Comparison of ENCODE assay signal across 15 cellular contexts in genomic region chr10:102423372-102423968, GRCh38. TPM values are rescaled to one million over a fixed set of nuclear protein-coding genes. Genes with fewer than 3 reads are reported as not detected.
DNase-seq lines count a peak whose midpoint lies in the region; ATAC-seq, FAIRE-seq and TF ChIP-seq lines count a peak whose summit lies in the region.
"Had no signal": no experiment of that assay in that cellular context is flagged by ENCODE, and none has a peak within 500 bp of the region (broad histone marks: within the 10 kb centered on the region; RNA-seq: fewer than 3 reads in every experiment).

No MANE protein-coding gene starts in this region.

- H3K4me1 ChIP-seq in HepG2 (ENCODE audit: insufficient read depth, low read length) (peaks cover 25% of the 10 kb centered on the region), right lobe of liver (peaks cover 0 to 25% (median 11%) of the 10 kb centered on the region in 4 donors), mesenchymal stem cell (ENCODE audit: control insufficient read depth, insufficient read depth, low read depth, low read length) (peaks cover 32% of the 10 kb centered on the region), upper lobe of left lung (peaks cover 26 to 46% (median 33%) of the 10 kb centered on the region in 4 donors)
- H3K4me1 ChIP-seq: SJCRH30 had no signal

- no peak overlapping the region for H3K27ac ChIP-seq in HepG2 (ENCODE audit: extremely low read length, insufficient read depth, low read length)
- H3K27ac ChIP-seq in right lobe of liver = no peak overlapping the region
- no peak overlapping the region for H3K27ac ChIP-seq in mesenchymal stem cell (ENCODE audit: low read length, poor library complexity, severe bottlenecking)
- H3K27ac ChIP-seq in upper lobe of left lung = peak overlapping the region in 3 of 4 donors; percentile 91 to 95 (median 94)
- H3K27ac ChIP-seq: SJCRH30 had no signal

- peak overlapping the region; percentile 47 for H3K4me3 Mint-ChIP-seq in activated naive CD8-positive, alpha-beta T cell

- H3K4me3 ChIP-seq in HepG2 (replicated peaks in 1 of 3; ENCODE audit: insufficient read depth in 1 of 3, low read depth in 2 of 3, low read length in 3 of 3) (peak overlapping the region in 1 of 3 experiments; percentile 97; a peak in 1 of 6 replicates), right lobe of liver (no peak overlapping the region), mesenchymal stem cell (ENCODE audit: insufficient read depth in 1 of 2, low read depth in 1 of 2, low read length in 2 of 2) (no peak overlapping the region), upper lobe of left lung (peak overlapping the region in 1 of 4 donors; percentile 94), lower leg skin (ENCODE audit: low read depth, poor library complexity, severe bottlenecking) (no peak overlapping the region)
- H3K4me3 ChIP-seq: SJCRH30 had no signal

- H2BK12ac ChIP-seq in mesenchymal stem cell (ENCODE audit: low read length in 2 of 2) = no peak overlapping the region

- peaks cover 0 to under 1% of the 10 kb centered on the region in 2 experiments; a peak in 1 of 5 replicates for H3K27me3 ChIP-seq in HepG2 (ENCODE audit: control insufficient read depth in 1 of 2, insufficient read depth in 2 of 2, low read length in 2 of 2)
- H3K27me3 ChIP-seq in right lobe of liver = no peaks in the 10 kb centered on the region
- H3K27me3 ChIP-seq in mesenchymal stem cell (ENCODE audit: control insufficient read depth in 1 of 2, insufficient read depth in 1 of 2, low read length in 2 of 2) = peaks cover 8 to 9% of the 10 kb centered on the region in 2 experiments
- peaks cover 0 to 11% (median 0%) of the 10 kb centered on the region in 4 donors for H3K27me3 ChIP-seq in upper lobe of left lung
- H3K27me3 ChIP-seq: body of pancreas, SJCRH30 had no signal

- TF ChIP-seq POLR2A in HepG2 (IDR thresholded peaks at IDR 0.05; ENCODE audit: insufficient read depth in 1 of 2, low read depth in 2 of 2, low read length in 2 of 2) = no peak
- TF ChIP-seq POLR2A in right lobe of liver (IDR thresholded peaks at IDR 0.05) = no peak
- TF ChIP-seq POLR2A in upper lobe of left lung (IDR thresholded peaks at IDR 0.05) = no peak
- no peak for TF ChIP-seq POLR2A in lower leg skin (IDR thresholded peaks at IDR 0.05)

- H2AK5ac ChIP-seq in mesenchymal stem cell (ENCODE audit: low read length, severe bottlenecking) = no peak overlapping the region

- BruUV-seq in HepG2 (replicated peaks; lab: Mats Ljungman, UMichigan) = no TSS peak

- peak overlapping the region; percentile 18 for H4K91ac ChIP-seq in mesenchymal stem cell (ENCODE audit: low read length)

- H2AFZ ChIP-seq in HepG2 (ENCODE audit: low read length) = no peak overlapping the region
- H2AFZ ChIP-seq in mesenchymal stem cell (ENCODE audit: low read depth, low read length) = no peak overlapping the region

- no peak for DNase-seq in HepG2 (ENCODE audit: low spot score)
- no peak for DNase-seq in right lobe of liver
- DNase-seq in mesenchymal stem cell = no peak
- DNase-seq in upper lobe of left lung = no peak
- DNase-seq in lower leg skin (ENCODE audit: low spot score in 2 of 2) = no peak
- no peak for DNase-seq in superior temporal gyrus (ENCODE audit: extremely low spot score)
- DNase-seq: NCI-H69, SJCRH30 had no signal

- H3K36me3 ChIP-seq in HepG2 (replicated peaks in 1 of 2; ENCODE audit: control insufficient read depth in 1 of 2, insufficient read depth in 2 of 2, low read length in 2 of 2) (peaks cover 1 to 14% of the 10 kb centered on the region in 2 experiments; a peak in 3 of 5 replicates), right lobe of liver (peaks cover 0 to 5% (median 2%) of the 10 kb centered on the region in 4 donors), mesenchymal stem cell (ENCODE audit: control insufficient read depth in 1 of 2, insufficient read depth in 2 of 2, low read depth in 1 of 2, low read length in 2 of 2) (peaks cover 22 to 30% of the 10 kb centered on the region in 2 experiments), upper lobe of left lung (peaks cover 0 to 22% (median 20%) of the 10 kb centered on the region in 4 donors)
- H3K36me3 ChIP-seq: SJCRH30 had no signal

- intact Hi-C loops in HepG2 (cut with micrococcal nuclease; ENCODE audit: unreplicated experiment) (loop anchor here (5.0 kb wide), 1 partner anchor 54 kb away; no protein-coding TSS in a partner anchor), right lobe of liver (cut with DNase I) (no loop called here), lower leg skin (cut with DNase I; ENCODE audit: low total_unique reads) (loop anchor here (10.0 kb wide), 1 partner anchor 51 kb away; no protein-coding TSS in a partner anchor)

- H3K14ac ChIP-seq in mesenchymal stem cell (ENCODE audit: low read length in 2 of 2) = no peak overlapping the region

- H3K18ac ChIP-seq in mesenchymal stem cell (ENCODE audit: low read depth in 1 of 2, low read length in 2 of 2) = no peak overlapping the region

- no peak overlapping the region for H2BK120ac ChIP-seq in mesenchymal stem cell (ENCODE audit: low read depth, low read length)

- H3K9me3 ChIP-seq in HepG2 (ENCODE audit: low read length) = no peaks in the 10 kb centered on the region
- no peaks in the 10 kb centered on the region for H3K9me3 ChIP-seq in right lobe of liver
- H3K9me3 ChIP-seq in mesenchymal stem cell (ENCODE audit: control insufficient read depth, low read length) = no peaks in the 10 kb centered on the region
- peaks cover 0 to 3% (median 0%) of the 10 kb centered on the region in 4 donors for H3K9me3 ChIP-seq in upper lobe of left lung
- H3K9me3 ChIP-seq: body of pancreas, heart left ventricle, SJCRH30 had no signal

- 97% methylated on average over 13 of the region's 13 CpGs for WGBS in HepG2 (ENCODE audit: low lambda C conversion rate)
- 91% methylated on average over 6 of the region's 13 CpGs for WGBS in right lobe of liver (ENCODE audit: insufficient coverage, low coverage, low lambda C conversion rate, missing lambda C conversion rate)
- 93% methylated on average over 13 of the region's 13 CpGs for WGBS in mesenchymal stem cell
- 96% methylated on average over 10 to 13 of the region's 13 CpGs for WGBS in upper lobe of left lung, 2 donors
- WGBS in lower leg skin, 2 donors = 87 to 88% methylated on average over 13 of the region's 13 CpGs

- TF ChIP-seq CTCF in HepG2 (CRISPR knock-in tag; IDR thresholded peaks at IDR 0.05) = no peak
- no peak for TF ChIP-seq CTCF in right lobe of liver (IDR thresholded peaks at IDR 0.05)
- TF ChIP-seq CTCF in upper lobe of left lung (IDR thresholded peaks at IDR 0.05) = no peak
- TF ChIP-seq CTCF in lower leg skin (IDR thresholded peaks at IDR 0.05) = no peak

- POLR2A ChIA-PET in HepG2 (lab: Yijun Ruan, JAX) = interaction anchor here (1.2 to 5.3 kb wide), 6 partner anchors 11 to 161 kb away, joined by 3 to 135 read pairs (median 16); partner anchors contain the start of genes C10orf95, CUEDC2 and SUFU

- H3K4me2 ChIP-seq in HepG2 (ENCODE audit: low read depth, low read length) = peak overlapping the region; percentile 98
- H3K4me2 ChIP-seq in mesenchymal stem cell (ENCODE audit: low read length, poor library complexity, severe bottlenecking) = no peak overlapping the region

- H3K79me1 ChIP-seq in mesenchymal stem cell (replicated peaks; ENCODE audit: low read length, poor library complexity, severe bottlenecking) = peaks cover 28% of the 10 kb centered on the region

- H3K9me3 Mint-ChIP-seq in activated naive CD8-positive, alpha-beta T cell (ENCODE audit: low read depth) = no peaks in the 10 kb centered on the region
- H3K9me3 Mint-ChIP-seq: stimulated activated memory B cell treated with anti-CD40 and anti-IgM and Interleukin-4, amounts not matched to agents 10 μg/mL and 1 μg/mL and 100 μg/mL, for 72 hours had no signal

- peak overlapping the region; percentile 77 for H3K9ac ChIP-seq in HepG2 (ENCODE audit: insufficient read depth, low read depth, low read length)
- H3K9ac ChIP-seq in mesenchymal stem cell (ENCODE audit: low read length) = peak overlapping the region; percentile 73

- no peak overlapping the region for H3K27ac Mint-ChIP-seq in activated naive CD8-positive, alpha-beta T cell

- ATAC-seq in HepG2 (no peak), right lobe of liver (no peak), upper lobe of left lung (ENCODE audit: low FRiP score in 2 of 2) (no peak), HG03520 (IDR thresholded peaks at IDR 0.05; ENCODE audit: unreplicated experiment) (no peak)

- H3K27me3 Mint-ChIP-seq in activated naive CD8-positive, alpha-beta T cell = no peaks in the 10 kb centered on the region

- H2BK5ac ChIP-seq in mesenchymal stem cell (ENCODE audit: low read depth, low read length, poor library complexity, severe bottlenecking) = no peak overlapping the region

- no peaks in the 10 kb centered on the region for H4K20me1 ChIP-seq in HepG2 (ENCODE audit: insufficient read depth, low read length)

- FAIRE-seq in HepG2 (lab: Jason Lieb, UNC) = no peak

- in situ Hi-C loops in HepG2 (cut with HindIII; ENCODE audit: extremely low pct_ligation_motif_present, low pct_unique_long_range_greater_than_20kb) = loop anchor here (5.0 kb wide), 1 partner anchor 39 kb away; no protein-coding TSS in a partner anchor

- no peaks in the 10 kb centered on the region for H3K79me2 ChIP-seq in HepG2 (ENCODE audit: insufficient read depth, low read length)

- H4K8ac ChIP-seq in mesenchymal stem cell (ENCODE audit: low read length) = peak overlapping the region; percentile 19

- TF ChIP-seq EP300 in HepG2 (IDR thresholded peaks at IDR 0.05; ENCODE audit: low read depth in 2 of 2, low read length in 2 of 2) = no peak
- no peak for TF ChIP-seq EP300 in HepG2 (CRISPR knock-in tag; IDR thresholded peaks at IDR 0.05; ENCODE audit: borderline replicate concordance)
- no peak for TF ChIP-seq EP300 in upper lobe of left lung (IDR thresholded peaks at IDR 0.05)

- no peak overlapping the region for H3K4ac ChIP-seq in mesenchymal stem cell (ENCODE audit: low read depth in 1 of 2, low read length in 2 of 2)

- no peak overlapping the region for H3K23ac ChIP-seq in mesenchymal stem cell (ENCODE audit: low read length in 2 of 2)

- TF ChIP-seq RAD21 in HepG2 (CRISPR knock-in tag; IDR thresholded peaks at IDR 0.05) = no peak

- no peaks in the 10 kb centered on the region for H3K36me3 Mint-ChIP-seq in activated naive CD8-positive, alpha-beta T cell

- peaks cover 45% of the 10 kb centered on the region for H3K4me1 Mint-ChIP-seq in activated naive CD8-positive, alpha-beta T cell (ENCODE audit: low read depth)

- CTCF ChIA-PET in HepG2 (lab: Yijun Ruan, JAX; ENCODE audit: low intra/inter-chr PET ratio, low total read pairs) = interaction anchor here (1.5 to 1.7 kb wide), 2 partner anchors 55 to 194 kb away, joined by 5 to 8 read pairs; no protein-coding TSS in a partner anchor

- H2BK15ac ChIP-seq in mesenchymal stem cell (ENCODE audit: low read depth, poor library complexity, severe bottlenecking) = no peak overlapping the region

RNA-seq across cellular contexts. Expression of gene FBXL15, which starts 2.8 kb away (rescaled TPM):
- total RNA-seq in HepG2 (2016; rRNA removed; fragmentation: Illumina TruSeq; extraction: Trizol) = 8.3 and 8.6 TPM in 2 replicates
- total RNA-seq in HepG2 (2016; cell fraction: cytosol; rRNA removed; fragmentation: Illumina TruSeq; extraction: Trizol; ENCODE audit: low read depth) = 3.2 and 3.3 TPM in 2 replicates
- 7.7 and 8.0 TPM in 2 replicates for total RNA-seq in HepG2 (2016; cell fraction: insoluble cytoplasmic fraction; rRNA removed; fragmentation: Illumina TruSeq; extraction: Trizol)
- total RNA-seq in HepG2 (2016; cell fraction: membrane; rRNA removed; fragmentation: Illumina TruSeq; extraction: Trizol) = 5.6 and 6.1 TPM in 2 replicates
- 3.3 and 3.6 TPM in 2 replicates for total RNA-seq in HepG2 (2016; cell fraction: nucleus; rRNA removed; fragmentation: Illumina TruSeq; extraction: Trizol)
- polyA plus RNA-seq in HepG2 (2011; rRNA removed) = 4.3 and 6.4 TPM in 2 replicates
- polyA plus RNA-seq in HepG2 (2011; cell fraction: cytosol; rRNA removed) = 6.2 and 12.2 TPM in 2 replicates
- polyA plus RNA-seq in HepG2 (2011; cell fraction: nucleus; rRNA removed) = 30.9 and 35.5 TPM in 2 replicates
- polyA plus RNA-seq in HepG2 (2012) = 4.1 and 4.3 TPM in 2 replicates
- polyA plus RNA-seq in HepG2 (2016; cell fraction: cytosol; fragmentation: Illumina TruSeq; extraction: Trizol; ENCODE audit: low read depth) = 2.7 and 3.5 TPM in 2 replicates
- polyA plus RNA-seq in HepG2 (2016; cell fraction: insoluble cytoplasmic fraction; fragmentation: Illumina TruSeq; extraction: Trizol; ENCODE audit: low read depth) = 6.9 and 8.6 TPM in 2 replicates
- 4.3 and 4.4 TPM in 2 replicates for polyA plus RNA-seq in HepG2 (2016; cell fraction: membrane; fragmentation: Illumina TruSeq; extraction: Trizol; ENCODE audit: low read depth)
- polyA plus RNA-seq in HepG2 (2016; cell fraction: nucleus; fragmentation: Illumina TruSeq; extraction: Trizol; ENCODE audit: insufficient read depth, low read depth) = 9.7 TPM in 2 replicates
- 3.8 and 4.9 TPM in 2 replicates for polyA minus RNA-seq in HepG2 (2011; rRNA and poly(A)+ RNA removed; ENCODE audit: low replicate concordance)
- 2.8 and 4.0 TPM in 2 replicates for polyA minus RNA-seq in HepG2 (2011; cell fraction: cytosol; rRNA and poly(A)+ RNA removed)
- polyA minus RNA-seq in HepG2 (2011; cell fraction: nucleus; rRNA and poly(A)+ RNA removed) = 3.0 and 3.4 TPM in 2 replicates
- total RNA-seq in right lobe of liver = 10 to 100 TPM in 2 of 6 experiments, 1 to 10 TPM in 4; 5.6 to 22.9 (median 9.0) TPM
- polyA plus RNA-seq in mesenchymal stem cell (2013, experiment 1 of 2) = 7.3 TPM
- 7.5 TPM for polyA plus RNA-seq in mesenchymal stem cell (2013, experiment 2 of 2)
- 10 to 100 TPM; 18.5 to 70.2 (median 26.8) TPM for total RNA-seq in upper lobe of left lung
- total RNA-seq in lower leg skin = 10 to 100 TPM; 18.2 to 25.3 (median 19.1) TPM

RNA-seq across cellular contexts. Expression of gene PSD, which starts 4.9 kb away (rescaled TPM):
- total RNA-seq in HepG2 (2016; rRNA removed; fragmentation: Illumina TruSeq; extraction: Trizol) (0.11 and 0.35 TPM in 2 replicates), right lobe of liver (1 to 10 TPM in 3 of 6 experiments, under 1 TPM in 3; 0.12 to 4.6 (median 1.3) TPM), upper lobe of left lung (10 to 100 TPM in 2 of 6 donors, 1 to 10 TPM in 4; 1.1 to 28.3 (median 3.5) TPM), lower leg skin (1 to 10 TPM in 3 of 4 donors, under 1 TPM in 1; 0.56 to 4.5 (median 2.1) TPM)
- total RNA-seq in HepG2 (2016; cell fraction: cytosol; rRNA removed; fragmentation: Illumina TruSeq; extraction: Trizol; ENCODE audit: low read depth) = 0.18 TPM in 1 of 2 replicates, not detected in the other
- total RNA-seq in HepG2 (2016; cell fraction: insoluble cytoplasmic fraction; rRNA removed; fragmentation: Illumina TruSeq; extraction: Trizol) = 0.21 and 0.65 TPM in 2 replicates
- 0.34 and 0.62 TPM in 2 replicates for total RNA-seq in HepG2 (2016; cell fraction: membrane; rRNA removed; fragmentation: Illumina TruSeq; extraction: Trizol)
- 0.34 and 0.75 TPM in 2 replicates for total RNA-seq in HepG2 (2016; cell fraction: nucleus; rRNA removed; fragmentation: Illumina TruSeq; extraction: Trizol)
- 0.58 and 0.59 TPM in 2 replicates for polyA plus RNA-seq in HepG2 (2011; rRNA removed)
- polyA plus RNA-seq in HepG2 (2011; cell fraction: cytosol; rRNA removed) = 0.10 and 0.36 TPM in 2 replicates
- 3.4 and 4.7 TPM in 2 replicates for polyA plus RNA-seq in HepG2 (2011; cell fraction: nucleus; rRNA removed)
- polyA plus RNA-seq in HepG2 (2012) = 1.1 and 1.5 TPM in 2 replicates
- 0.15 and 0.31 TPM in 2 replicates for polyA plus RNA-seq in HepG2 (2016; cell fraction: cytosol; fragmentation: Illumina TruSeq; extraction: Trizol; ENCODE audit: low read depth)
- polyA plus RNA-seq in HepG2 (2016; cell fraction: insoluble cytoplasmic fraction; fragmentation: Illumina TruSeq; extraction: Trizol; ENCODE audit: low read depth) = 0.29 and 0.33 TPM in 2 replicates
- polyA plus RNA-seq in HepG2 (2016; cell fraction: membrane; fragmentation: Illumina TruSeq; extraction: Trizol; ENCODE audit: low read depth) = 0.44 and 0.48 TPM in 2 replicates
- 0.94 and 0.97 TPM in 2 replicates for polyA plus RNA-seq in HepG2 (2016; cell fraction: nucleus; fragmentation: Illumina TruSeq; extraction: Trizol; ENCODE audit: insufficient read depth, low read depth)
- polyA minus RNA-seq in HepG2 (2011; rRNA and poly(A)+ RNA removed; ENCODE audit: low replicate concordance) = 0.47 and 0.96 TPM in 2 replicates
- polyA minus RNA-seq in HepG2 (2011; cell fraction: cytosol; rRNA and poly(A)+ RNA removed) = 0.44 TPM in 1 of 2 replicates, not detected in the other
- polyA minus RNA-seq in HepG2 (2011; cell fraction: nucleus; rRNA and poly(A)+ RNA removed) = 0.87 and 1.2 TPM in 2 replicates
- 2.6 TPM for polyA plus RNA-seq in mesenchymal stem cell (2013, experiment 1 of 2)
- 2.2 TPM for polyA plus RNA-seq in mesenchymal stem cell (2013, experiment 2 of 2)
- total RNA-seq: HT1080 had no signal

RNA-seq across cellular contexts. Expression of gene CUEDC2, which starts 8.9 kb away (rescaled TPM):
- total RNA-seq in HepG2 (2016; rRNA removed; fragmentation: Illumina TruSeq; extraction: Trizol) (13.0 and 13.1 TPM in 2 replicates), right lobe of liver (10 to 100 TPM; 23.0 to 32.1 (median 26.8) TPM), upper lobe of left lung (10 to 100 TPM; 33.1 to 67.1 (median 46.5) TPM), lower leg skin (10 to 100 TPM; 30.3 to 51.2 (median 32.7) TPM)
- total RNA-seq in HepG2 (2016; cell fraction: cytosol; rRNA removed; fragmentation: Illumina TruSeq; extraction: Trizol; ENCODE audit: low read depth) = 4.3 and 6.6 TPM in 2 replicates
- total RNA-seq in HepG2 (2016; cell fraction: insoluble cytoplasmic fraction; rRNA removed; fragmentation: Illumina TruSeq; extraction: Trizol) = 11.4 and 14.7 TPM in 2 replicates
- 8.6 and 10.3 TPM in 2 replicates for total RNA-seq in HepG2 (2016; cell fraction: membrane; rRNA removed; fragmentation: Illumina TruSeq; extraction: Trizol)
- total RNA-seq in HepG2 (2016; cell fraction: nucleus; rRNA removed; fragmentation: Illumina TruSeq; extraction: Trizol) = 7.0 and 9.7 TPM in 2 replicates
- 18.4 and 19.3 TPM in 2 replicates for polyA plus RNA-seq in HepG2 (2011; rRNA removed)
- 31.2 and 40.8 TPM in 2 replicates for polyA plus RNA-seq in HepG2 (2011; cell fraction: cytosol; rRNA removed)
- polyA plus RNA-seq in HepG2 (2011; cell fraction: nucleus; rRNA removed) = 47.1 and 47.2 TPM in 2 replicates
- polyA plus RNA-seq in HepG2 (2012) = 17.2 and 18.2 TPM in 2 replicates
- 8.4 and 10.7 TPM in 2 replicates for polyA plus RNA-seq in HepG2 (2016; cell fraction: cytosol; fragmentation: Illumina TruSeq; extraction: Trizol; ENCODE audit: low read depth)
- polyA plus RNA-seq in HepG2 (2016; cell fraction: insoluble cytoplasmic fraction; fragmentation: Illumina TruSeq; extraction: Trizol; ENCODE audit: low read depth) = 13.0 and 17.2 TPM in 2 replicates
- polyA plus RNA-seq in HepG2 (2016; cell fraction: membrane; fragmentation: Illumina TruSeq; extraction: Trizol; ENCODE audit: low read depth) = 10.6 and 12.1 TPM in 2 replicates
- 20.9 and 24.8 TPM in 2 replicates for polyA plus RNA-seq in HepG2 (2016; cell fraction: nucleus; fragmentation: Illumina TruSeq; extraction: Trizol; ENCODE audit: insufficient read depth, low read depth)
- 14.5 and 32.9 TPM in 2 replicates for polyA minus RNA-seq in HepG2 (2011; rRNA and poly(A)+ RNA removed; ENCODE audit: low replicate concordance)
- 6.2 and 7.1 TPM in 2 replicates for polyA minus RNA-seq in HepG2 (2011; cell fraction: cytosol; rRNA and poly(A)+ RNA removed)
- 8.6 and 9.1 TPM in 2 replicates for polyA minus RNA-seq in HepG2 (2011; cell fraction: nucleus; rRNA and poly(A)+ RNA removed)
- polyA plus RNA-seq in mesenchymal stem cell (2013, experiment 1 of 2) = 77.8 TPM
- polyA plus RNA-seq in mesenchymal stem cell (2013, experiment 2 of 2) = 80.7 TPM

RNA-seq across cellular contexts. Expression of gene C10orf95, which starts 27.9 kb away (rescaled TPM):
- total RNA-seq in HepG2 (2016; rRNA removed; fragmentation: Illumina TruSeq; extraction: Trizol) (0.07 TPM in 1 of 2 replicates, not detected in the other), right lobe of liver (not detected), upper lobe of left lung (10 to 100 TPM in 5 of 6 donors, 1 to 10 TPM in 1; 5.9 to 27.5 (median 15.1) TPM), lower leg skin (10 to 100 TPM in 3 of 4 donors, 1 to 10 TPM in 1; 7.6 to 17.3 (median 11.5) TPM)
- 0.40 TPM in 1 of 2 replicates, not detected in the other for total RNA-seq in HepG2 (2016; cell fraction: cytosol; rRNA removed; fragmentation: Illumina TruSeq; extraction: Trizol; ENCODE audit: low read depth)
- not detected in 2 replicates for total RNA-seq in HepG2 (2016; cell fraction: insoluble cytoplasmic fraction; rRNA removed; fragmentation: Illumina TruSeq; extraction: Trizol)
- 0.28 TPM in 1 of 2 replicates, not detected in the other for total RNA-seq in HepG2 (2016; cell fraction: membrane; rRNA removed; fragmentation: Illumina TruSeq; extraction: Trizol)
- total RNA-seq in HepG2 (2016; cell fraction: nucleus; rRNA removed; fragmentation: Illumina TruSeq; extraction: Trizol) = not detected in 2 replicates
- polyA plus RNA-seq in HepG2 (2011; rRNA removed) = 0.05 TPM in 2 replicates
- polyA plus RNA-seq in HepG2 (2011; cell fraction: cytosol; rRNA removed) = 0.12 and 0.17 TPM in 2 replicates
- 0.19 TPM in 1 of 2 replicates, not detected in the other for polyA plus RNA-seq in HepG2 (2011; cell fraction: nucleus; rRNA removed)
- polyA plus RNA-seq in HepG2 (2012) = 1.3 TPM in 2 replicates
- 0.15 and 0.16 TPM in 2 replicates for polyA plus RNA-seq in HepG2 (2016; cell fraction: cytosol; fragmentation: Illumina TruSeq; extraction: Trizol; ENCODE audit: low read depth)
- polyA plus RNA-seq in HepG2 (2016; cell fraction: insoluble cytoplasmic fraction; fragmentation: Illumina TruSeq; extraction: Trizol; ENCODE audit: low read depth) = 0.26 TPM in 1 of 2 replicates, not detected in the other
- 0.19 TPM in 1 of 2 replicates, not detected in the other for polyA plus RNA-seq in HepG2 (2016; cell fraction: membrane; fragmentation: Illumina TruSeq; extraction: Trizol; ENCODE audit: low read depth)
- polyA plus RNA-seq in HepG2 (2016; cell fraction: nucleus; fragmentation: Illumina TruSeq; extraction: Trizol; ENCODE audit: insufficient read depth, low read depth) = not detected in 2 replicates
- 0.32 and 1.9 TPM in 2 replicates for polyA minus RNA-seq in HepG2 (2011; rRNA and poly(A)+ RNA removed; ENCODE audit: low replicate concordance)
- not detected in 2 replicates for polyA minus RNA-seq in HepG2 (2011; cell fraction: cytosol; rRNA and poly(A)+ RNA removed)
- polyA minus RNA-seq in HepG2 (2011; cell fraction: nucleus; rRNA and poly(A)+ RNA removed) = 0.39 TPM in 1 of 2 replicates, not detected in the other
- not detected for polyA plus RNA-seq in mesenchymal stem cell (2013, experiment 1 of 2)
- 0.03 TPM for polyA plus RNA-seq in mesenchymal stem cell (2013, experiment 2 of 2)
- total RNA-seq: G401 had no signal
- polyA plus RNA-seq: heart left ventricle had no signal

RNA-seq across cellular contexts. Expression of gene NFKB2, which starts 28.0 kb away (rescaled TPM):
- 7.7 and 8.2 TPM in 2 replicates for total RNA-seq in HepG2 (2016; rRNA removed; fragmentation: Illumina TruSeq; extraction: Trizol)
- 2.2 and 3.1 TPM in 2 replicates for total RNA-seq in HepG2 (2016; cell fraction: cytosol; rRNA removed; fragmentation: Illumina TruSeq; extraction: Trizol; ENCODE audit: low read depth)
- 6.6 and 8.7 TPM in 2 replicates for total RNA-seq in HepG2 (2016; cell fraction: insoluble cytoplasmic fraction; rRNA removed; fragmentation: Illumina TruSeq; extraction: Trizol)
- 4.0 and 5.5 TPM in 2 replicates for total RNA-seq in HepG2 (2016; cell fraction: membrane; rRNA removed; fragmentation: Illumina TruSeq; extraction: Trizol)
- total RNA-seq in HepG2 (2016; cell fraction: nucleus; rRNA removed; fragmentation: Illumina TruSeq; extraction: Trizol) = 7.7 and 7.8 TPM in 2 replicates
- 12.5 and 15.5 TPM in 2 replicates for polyA plus RNA-seq in HepG2 (2011; rRNA removed)
- polyA plus RNA-seq in HepG2 (2011; cell fraction: cytosol; rRNA removed) = 8.4 and 11.7 TPM in 2 replicates
- polyA plus RNA-seq in HepG2 (2011; cell fraction: nucleus; rRNA removed) = 56.1 and 62.0 TPM in 2 replicates
- 8.9 and 9.6 TPM in 2 replicates for polyA plus RNA-seq in HepG2 (2012)
- 1.4 and 1.6 TPM in 2 replicates for polyA plus RNA-seq in HepG2 (2016; cell fraction: cytosol; fragmentation: Illumina TruSeq; extraction: Trizol; ENCODE audit: low read depth)
- 6.6 and 9.1 TPM in 2 replicates for polyA plus RNA-seq in HepG2 (2016; cell fraction: insoluble cytoplasmic fraction; fragmentation: Illumina TruSeq; extraction: Trizol; ENCODE audit: low read depth)
- 2.4 and 2.8 TPM in 2 replicates for polyA plus RNA-seq in HepG2 (2016; cell fraction: membrane; fragmentation: Illumina TruSeq; extraction: Trizol; ENCODE audit: low read depth)
- polyA plus RNA-seq in HepG2 (2016; cell fraction: nucleus; fragmentation: Illumina TruSeq; extraction: Trizol; ENCODE audit: insufficient read depth, low read depth) = 20.9 and 25.8 TPM in 2 replicates
- 14.9 and 16.9 TPM in 2 replicates for polyA minus RNA-seq in HepG2 (2011; rRNA and poly(A)+ RNA removed; ENCODE audit: low replicate concordance)
- polyA minus RNA-seq in HepG2 (2011; cell fraction: cytosol; rRNA and poly(A)+ RNA removed) = 10.5 and 12.6 TPM in 2 replicates
- 9.5 and 12.2 TPM in 2 replicates for polyA minus RNA-seq in HepG2 (2011; cell fraction: nucleus; rRNA and poly(A)+ RNA removed)
- 10 to 100 TPM in 4 of 6 experiments, 1 to 10 TPM in 2; 7.5 to 46.0 (median 19.4) TPM for total RNA-seq in right lobe of liver
- polyA plus RNA-seq in mesenchymal stem cell (2013, experiment 1 of 2) = 11.8 TPM
- 11.2 TPM for polyA plus RNA-seq in mesenchymal stem cell (2013, experiment 2 of 2)
- total RNA-seq in upper lobe of left lung = 10 to 100 TPM; 31.2 to 67.6 (median 41.2) TPM
- total RNA-seq in lower leg skin = 10 to 100 TPM; 19.4 to 36.1 (median 20.1) TPM

Comparison
In these comparisons a context has a peak if more than half of its experiments do, and no peak if none do; other contexts are left out.
1. intact Hi-C loops: an anchor here in HepG2 (5.0 kb wide) and lower leg skin (10.0 kb wide); none called in right lobe of liver.
2. H3K27ac ChIP-seq: peak in upper lobe of left lung (3 of 4); none in HepG2 (single experiment), right lobe of liver (0 of 3) and mesenchymal stem cell (single experiment).